8 cellular contexts compared by ENCODE assay signal in genomic region chr14:44897041-44897843, GRCh38.
DNase-seq lines count a peak whose midpoint lies in the region; ATAC-seq and TF ChIP-seq lines count a peak whose summit lies in the region.

No MANE protein-coding gene starts in this region.

- peak; percentile 93 for ATAC-seq in GM19397 (IDR thresholded peaks at IDR 0.05; ENCODE audit: unreplicated experiment)
- peak; percentile 80 for ATAC-seq in HG03565 (IDR thresholded peaks at IDR 0.05; ENCODE audit: unreplicated experiment)

- no peak for TF ChIP-seq CTCF in liver (IDR thresholded peaks at IDR 0.05; ENCODE audit: low read depth, low read length, missing input control)

- peaks cover 6 to 24% (median 9%) of the 10 kb centered on the region in 4 donors for H3K4me1 ChIP-seq in liver (ENCODE audit: control insufficient read depth in 4 of 4, insufficient read depth in 4 of 4, low read length in 3 of 4)

- peak overlapping the region; percentile 75 to 78 for H3K9ac ChIP-seq in liver (ENCODE audit: low read depth in 1 of 2, low read length in 2 of 2)

- H3K27me3 ChIP-seq in liver (ENCODE audit: control insufficient read depth in 4 of 4, insufficient read depth in 4 of 4, low read length in 3 of 4) = no peaks in the 10 kb centered on the region

- no peaks in the 10 kb centered on the region for H3K9me3 ChIP-seq in liver (ENCODE audit: control insufficient read depth in 4 of 4, low read length in 3 of 4)

- under 1% methylated on average over 81 of the region's 81 CpGs for WGBS in liver

- no peak for TF ChIP-seq RAD21 in liver (IDR thresholded peaks at IDR 0.05)

- H3K4me3 ChIP-seq in liver (ENCODE audit: low read depth in 1 of 3, low read length in 3 of 3) = peak overlapping the region; percentile 79 to 100 (median 86)

- peak overlapping the region; percentile 90 to 93 for H3K27ac ChIP-seq in liver (ENCODE audit: low read depth in 1 of 2, low read length in 2 of 2)

- H3K36me3 ChIP-seq in liver (ENCODE audit: control insufficient read depth in 4 of 4, insufficient read depth in 3 of 4, low read depth in 1 of 4, low read length in 3 of 4) = peaks cover 0 to 5% (median under 1%) of the 10 kb centered on the region in 4 donors

- DNase-seq in CD1c-positive myeloid dendritic cell (ENCODE audit: extremely low spot score) (peak; percentile 98), NCI-H748 treated with DMSO at 0.1 percent for 48 hours (lab: John Stamatoyannopoulos, UW) (peak; percentile 89), dermis blood vessel endothelial cell (peak; percentile 97)
- DNase-seq in activated CD4-positive, alpha-beta T cell treated with anti-CD3 and anti-CD28 coated beads, Interleukin-2, amount 50 U/mL, for 4 hours = peak; percentile 98 to 99
- DNase-seq in stimulated activated CD4-positive, alpha-beta T cell treated with anti-CD3 and anti-CD28 coated beads, Interleukin-4, amount 100 ng/mL, for 1 hour = peak; percentile 96

TF ChIP-seq in liver, 16 proteins besides CTCF, POLR2A, EP300 and RAD21:
- TF ChIP-seq, protein P1, sequence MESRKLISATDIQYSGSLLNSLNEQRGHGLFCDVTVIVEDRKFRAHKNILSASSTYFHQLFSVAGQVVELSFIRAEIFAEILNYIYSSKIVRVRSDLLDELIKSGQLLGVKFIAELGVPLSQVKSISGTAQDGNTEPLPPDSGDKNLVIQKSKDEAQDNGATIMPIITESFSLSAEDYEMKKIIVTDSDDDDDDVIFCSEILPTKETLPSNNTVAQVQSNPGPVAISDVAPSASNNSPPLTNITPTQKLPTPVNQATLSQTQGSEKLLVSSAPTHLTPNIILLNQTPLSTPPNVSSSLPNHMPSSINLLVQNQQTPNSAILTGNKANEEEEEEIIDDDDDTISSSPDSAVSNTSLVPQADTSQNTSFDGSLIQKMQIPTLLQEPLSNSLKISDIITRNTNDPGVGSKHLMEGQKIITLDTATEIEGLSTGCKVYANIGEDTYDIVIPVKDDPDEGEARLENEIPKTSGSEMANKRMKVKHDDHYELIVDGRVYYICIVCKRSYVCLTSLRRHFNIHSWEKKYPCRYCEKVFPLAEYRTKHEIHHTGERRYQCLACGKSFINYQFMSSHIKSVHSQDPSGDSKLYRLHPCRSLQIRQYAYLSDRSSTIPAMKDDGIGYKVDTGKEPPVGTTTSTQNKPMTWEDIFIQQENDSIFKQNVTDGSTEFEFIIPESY (IDR thresholded peaks at IDR 0.05) = no peak
- TF ChIP-seq FOXA1 (IDR thresholded peaks at IDR 0.05) (peak; percentile 87), SP1 (IDR thresholded peaks at IDR 0.05) (peak; percentile 75), TAF1 (conservative IDR thresholded peaks at IDR 0.05) (peak; percentile 14), MAX (IDR thresholded peaks at IDR 0.05) (peak; percentile 51), FOXA2 (IDR thresholded peaks at IDR 0.05) (peak; percentile 61), JUND (IDR thresholded peaks at IDR 0.05) (no peak), NR2F2 (IDR thresholded peaks at IDR 0.05) (peak; percentile 29), YY1 (IDR thresholded peaks at IDR 0.05) (peak; percentile 81), EGR1 (IDR thresholded peaks at IDR 0.05; ENCODE audit: low read depth in 2 of 2) (peak in 1 of 2 donors; percentile 53), GABPA (IDR thresholded peaks at IDR 0.05 in 1 of 2, conservative IDR thresholded peaks at IDR 0.05 in 1 of 2) (peak; percentile 63 to 85), RXRA (IDR thresholded peaks at IDR 0.05) (peak in 1 of 2 donors; percentile 41), HNF4G (IDR thresholded peaks at IDR 0.05) (no peak), REST (IDR thresholded peaks at IDR 0.05) (peak; percentile 75), HNF4A (conservative IDR thresholded peaks at IDR 0.05) (peak; percentile 17 to 32)
- TF ChIP-seq, protein P2, sequence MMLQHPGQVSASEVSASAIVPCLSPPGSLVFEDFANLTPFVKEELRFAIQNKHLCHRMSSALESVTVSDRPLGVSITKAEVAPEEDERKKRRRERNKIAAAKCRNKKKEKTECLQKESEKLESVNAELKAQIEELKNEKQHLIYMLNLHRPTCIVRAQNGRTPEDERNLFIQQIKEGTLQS (IDR thresholded peaks at IDR 0.05) = peak; percentile 30

Comparison
In these comparisons a context has a peak if more than half of its experiments do, and no peak if none do; other contexts are left out.
1. Peak in every context shown above with its lines: DNase-seq, ATAC-seq, H3K4me3 ChIP-seq and H3K27ac ChIP-seq.